Comparison of ENCODE assay signal across 10 cellular contexts in genomic region chr10:7485267-7485601, GRCh38.
A peak's percentile ranks its signal among the peaks of the same experiment; 100 is the strongest.
DNase-seq lines count a peak whose midpoint lies in the region; ATAC-seq and TF ChIP-seq lines count a peak whose summit lies in the region.
"Had no signal": no experiment of that assay in that cellular context is flagged by ENCODE, and none has a peak within 500 bp of the region (broad histone marks: within the 10 kb centered on the region; RNA-seq: fewer than 3 reads in every experiment).

No MANE protein-coding gene starts in this region.

- TF ChIP-seq CTCF in DOHH2 (IDR thresholded peaks at IDR 0.05; ENCODE audit: low read depth, low read length, poor library complexity, severe bottlenecking): no peak
- no peak for TF ChIP-seq CTCF in neural cell (IDR thresholded peaks at IDR 0.05; ENCODE audit: poor library complexity, severe bottlenecking)
- no peak for TF ChIP-seq CTCF in omental fat pad (IDR thresholded peaks at IDR 0.05)

- H3K9me2 ChIP-seq in DOHH2 (replicated peaks; ENCODE audit: control insufficient read depth, low read length) (no peaks in the 10 kb centered on the region), neural cell (ENCODE audit: insufficient read depth, low read length) (peaks cover 4% of the 10 kb centered on the region)

- peaks cover 8% of the 10 kb centered on the region for H3K36me3 Mint-ChIP-seq in activated naive CD8-positive, alpha-beta T cell treated with anti-CD3 and anti-CD28 coated beads for 36 hours

- H3K27ac Mint-ChIP-seq in activated naive CD8-positive, alpha-beta T cell treated with anti-CD3 and anti-CD28 coated beads for 36 hours: peak overlapping the region; percentile 86

- DNase-seq in activated naive CD8-positive, alpha-beta T cell treated with anti-CD3 and anti-CD28 coated beads for 36 hours: no peak
- DNase-seq in OCI-M1 (lab: John Stamatoyannopoulos, UW) (no peak), omental fat pad (ENCODE audit: low spot score) (no peak)
- DNase-seq: GOT3, NCI-H69 had no signal

- H3K27ac ChIP-seq in DOHH2 (ENCODE audit: low read depth, low read length) (peak overlapping the region; percentile 84), neural cell (ENCODE audit: low read length) (peak overlapping the region; percentile 84)

- peak overlapping the region; percentile 72 for H3K4me3 Mint-ChIP-seq in activated naive CD8-positive, alpha-beta T cell treated with anti-CD3 and anti-CD28 coated beads for 36 hours

- H2AFZ ChIP-seq in neural cell (ENCODE audit: low read depth, low read length): peak overlapping the region; percentile 40

- H3F3A ChIP-seq in DOHH2 (ENCODE audit: control insufficient read depth, insufficient read depth): peaks cover 30% of the 10 kb centered on the region
- peaks cover 4% of the 10 kb centered on the region for H3F3A ChIP-seq in neural cell (ENCODE audit: insufficient read depth, low read length, poor library complexity, severe bottlenecking)

- H3K9me3 ChIP-seq in DOHH2 (ENCODE audit: control insufficient read depth, insufficient read depth, low read length) (no peaks in the 10 kb centered on the region), neural cell (ENCODE audit: low read length) (no peaks in the 10 kb centered on the region)

- peak; percentile 2 for ATAC-seq in HG03159 (IDR thresholded peaks at IDR 0.05; ENCODE audit: unreplicated experiment)
- no peak for ATAC-seq in HG02852 (IDR thresholded peaks at IDR 0.05; ENCODE audit: unreplicated experiment)
- ATAC-seq in esophagus mucosa: no peak
- no peak for ATAC-seq in omental fat pad (ENCODE audit: low FRiP score)

- peaks cover 60% of the 10 kb centered on the region for H3K4me1 Mint-ChIP-seq in activated naive CD8-positive, alpha-beta T cell treated with anti-CD3 and anti-CD28 coated beads for 36 hours

- H3K9me3 Mint-ChIP-seq in activated naive CD8-positive, alpha-beta T cell treated with anti-CD3 and anti-CD28 coated beads for 36 hours: peaks cover 6% of the 10 kb centered on the region

- no peak for TF ChIP-seq RAD21 in neural cell (conservative IDR thresholded peaks at IDR 0.05)

- H3K9ac ChIP-seq in neural cell (ENCODE audit: low read length): peak overlapping the region; percentile 28

- H3K4me3 ChIP-seq in DOHH2 (ENCODE audit: low read length) (peak overlapping the region; percentile 57), neural cell (ENCODE audit: low read length) (peak overlapping the region; percentile 46)

- H3K36me3 ChIP-seq in DOHH2 (ENCODE audit: control insufficient read depth, low read length) (no peaks in the 10 kb centered on the region), neural cell (ENCODE audit: insufficient read depth, low read length) (no peaks in the 10 kb centered on the region)

- peak overlapping the region; percentile 65 for H3K4me2 ChIP-seq in DOHH2 (ENCODE audit: low read length)
- H3K4me2 ChIP-seq in neural cell (ENCODE audit: low read length): peak overlapping the region; percentile 42

- H4K20me1 ChIP-seq in DOHH2 (ENCODE audit: control insufficient read depth, insufficient read depth, low read depth, low read length): no peaks in the 10 kb centered on the region
- no peaks in the 10 kb centered on the region for H4K20me1 ChIP-seq in neural cell (ENCODE audit: insufficient read depth)

- TF ChIP-seq EP300 in neural cell (conservative IDR thresholded peaks at IDR 0.05; ENCODE audit: poor library complexity, severe bottlenecking): no peak

- no peaks in the 10 kb centered on the region for H3K27me3 Mint-ChIP-seq in activated naive CD8-positive, alpha-beta T cell treated with anti-CD3 and anti-CD28 coated beads for 36 hours

- peaks cover 98% of the 10 kb centered on the region for H3K4me1 ChIP-seq in DOHH2 (ENCODE audit: control insufficient read depth, low read length)

- H3K27me3 ChIP-seq in DOHH2 (ENCODE audit: control insufficient read depth, low read length): no peaks in the 10 kb centered on the region
- no peaks in the 10 kb centered on the region for H3K27me3 ChIP-seq in neural cell (ENCODE audit: insufficient read depth, low read depth, low read length)

- H3K79me2 ChIP-seq in DOHH2 (ENCODE audit: control insufficient read depth, low read length) (no peaks in the 10 kb centered on the region), neural cell (replicated peaks; ENCODE audit: insufficient read depth, low read length) (no peaks in the 10 kb centered on the region)

TF ChIP-seq in neural cell, 6 proteins besides CTCF, POLR2A, EP300 and RAD21:
- TF ChIP-seq TAF1 (IDR thresholded peaks at IDR 0.05; ENCODE audit: low read depth) (no peak), EZH2 (IDR thresholded peaks at IDR 0.05; ENCODE audit: borderline replicate concordance, insufficient read depth, low read length, poor library complexity, severe bottlenecking) (no peak), SMC3 (conservative IDR thresholded peaks at IDR 0.05; ENCODE audit: poor library complexity) (no peak), POLR2AphosphoS5 (IDR thresholded peaks at IDR 0.05) (no peak)
- TF ChIP-seq, protein P1, sequence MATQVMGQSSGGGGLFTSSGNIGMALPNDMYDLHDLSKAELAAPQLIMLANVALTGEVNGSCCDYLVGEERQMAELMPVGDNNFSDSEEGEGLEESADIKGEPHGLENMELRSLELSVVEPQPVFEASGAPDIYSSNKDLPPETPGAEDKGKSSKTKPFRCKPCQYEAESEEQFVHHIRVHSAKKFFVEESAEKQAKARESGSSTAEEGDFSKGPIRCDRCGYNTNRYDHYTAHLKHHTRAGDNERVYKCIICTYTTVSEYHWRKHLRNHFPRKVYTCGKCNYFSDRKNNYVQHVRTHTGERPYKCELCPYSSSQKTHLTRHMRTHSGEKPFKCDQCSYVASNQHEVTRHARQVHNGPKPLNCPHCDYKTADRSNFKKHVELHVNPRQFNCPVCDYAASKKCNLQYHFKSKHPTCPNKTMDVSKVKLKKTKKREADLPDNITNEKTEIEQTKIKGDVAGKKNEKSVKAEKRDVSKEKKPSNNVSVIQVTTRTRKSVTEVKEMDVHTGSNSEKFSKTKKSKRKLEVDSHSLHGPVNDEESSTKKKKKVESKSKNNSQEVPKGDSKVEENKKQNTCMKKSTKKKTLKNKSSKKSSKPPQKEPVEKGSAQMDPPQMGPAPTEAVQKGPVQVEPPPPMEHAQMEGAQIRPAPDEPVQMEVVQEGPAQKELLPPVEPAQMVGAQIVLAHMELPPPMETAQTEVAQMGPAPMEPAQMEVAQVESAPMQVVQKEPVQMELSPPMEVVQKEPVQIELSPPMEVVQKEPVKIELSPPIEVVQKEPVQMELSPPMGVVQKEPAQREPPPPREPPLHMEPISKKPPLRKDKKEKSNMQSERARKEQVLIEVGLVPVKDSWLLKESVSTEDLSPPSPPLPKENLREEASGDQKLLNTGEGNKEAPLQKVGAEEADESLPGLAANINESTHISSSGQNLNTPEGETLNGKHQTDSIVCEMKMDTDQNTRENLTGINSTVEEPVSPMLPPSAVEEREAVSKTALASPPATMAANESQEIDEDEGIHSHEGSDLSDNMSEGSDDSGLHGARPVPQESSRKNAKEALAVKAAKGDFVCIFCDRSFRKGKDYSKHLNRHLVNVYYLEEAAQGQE (IDR thresholded peaks at IDR 0.05; ENCODE audit: borderline replicate concordance): no peak
